Comparison of ENCODE assay signal across 2 cellular contexts in genomic region chr15:40931300-40932142, GRCh38.
TF ChIP-seq lines count a peak whose summit lies in the region.

No MANE protein-coding gene starts in this region.

TF ChIP-seq in HCT116, 20 proteins besides CTCF, POLR2A, EP300 and RAD21 (continued from another document):
- no peak for TF ChIP-seq JUND (IDR thresholded peaks at IDR 0.05)
- TF ChIP-seq CEBPB (IDR thresholded peaks at IDR 0.05; ENCODE audit: low read depth) = no peak
- TF ChIP-seq REST (IDR thresholded peaks at IDR 0.05; ENCODE audit: low read depth) = no peak
- no peak for TF ChIP-seq SRF (IDR thresholded peaks at IDR 0.05; ENCODE audit: low read depth)
- TF ChIP-seq SIN3A (IDR thresholded peaks at IDR 0.05; ENCODE audit: low read depth) = no peak
- TF ChIP-seq CBX3 (IDR thresholded peaks at IDR 0.05; ENCODE audit: low read depth) = no peak
- no peak for TF ChIP-seq FOSL1 (IDR thresholded peaks at IDR 0.05; ENCODE audit: low read depth)
- no peak for TF ChIP-seq ELF1 (IDR thresholded peaks at IDR 0.05; ENCODE audit: borderline replicate concordance, low read depth)
- TF ChIP-seq ZFX (IDR thresholded peaks at IDR 0.05) = no peak
- no peak for TF ChIP-seq EZH2phosphoT487 (IDR thresholded peaks at IDR 0.05; ENCODE audit: borderline replicate concordance)
- TF ChIP-seq EGR1 (IDR thresholded peaks at IDR 0.05; ENCODE audit: low read depth) = no peak

TF ChIP-seq in WTC11, 78 proteins besides CTCF, POLR2A, EP300 and RAD21 (continued from another document):
- TF ChIP-seq, protein P1, sequence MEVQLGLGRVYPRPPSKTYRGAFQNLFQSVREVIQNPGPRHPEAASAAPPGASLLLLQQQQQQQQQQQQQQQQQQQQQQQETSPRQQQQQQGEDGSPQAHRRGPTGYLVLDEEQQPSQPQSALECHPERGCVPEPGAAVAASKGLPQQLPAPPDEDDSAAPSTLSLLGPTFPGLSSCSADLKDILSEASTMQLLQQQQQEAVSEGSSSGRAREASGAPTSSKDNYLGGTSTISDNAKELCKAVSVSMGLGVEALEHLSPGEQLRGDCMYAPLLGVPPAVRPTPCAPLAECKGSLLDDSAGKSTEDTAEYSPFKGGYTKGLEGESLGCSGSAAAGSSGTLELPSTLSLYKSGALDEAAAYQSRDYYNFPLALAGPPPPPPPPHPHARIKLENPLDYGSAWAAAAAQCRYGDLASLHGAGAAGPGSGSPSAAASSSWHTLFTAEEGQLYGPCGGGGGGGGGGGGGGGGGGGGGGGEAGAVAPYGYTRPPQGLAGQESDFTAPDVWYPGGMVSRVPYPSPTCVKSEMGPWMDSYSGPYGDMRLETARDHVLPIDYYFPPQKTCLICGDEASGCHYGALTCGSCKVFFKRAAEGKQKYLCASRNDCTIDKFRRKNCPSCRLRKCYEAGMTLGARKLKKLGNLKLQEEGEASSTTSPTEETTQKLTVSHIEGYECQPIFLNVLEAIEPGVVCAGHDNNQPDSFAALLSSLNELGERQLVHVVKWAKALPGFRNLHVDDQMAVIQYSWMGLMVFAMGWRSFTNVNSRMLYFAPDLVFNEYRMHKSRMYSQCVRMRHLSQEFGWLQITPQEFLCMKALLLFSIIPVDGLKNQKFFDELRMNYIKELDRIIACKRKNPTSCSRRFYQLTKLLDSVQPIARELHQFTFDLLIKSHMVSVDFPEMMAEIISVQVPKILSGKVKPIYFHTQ (CRISPR knock-in tag; IDR thresholded peaks at IDR 0.05) = no peak
- TF ChIP-seq, protein P2, sequence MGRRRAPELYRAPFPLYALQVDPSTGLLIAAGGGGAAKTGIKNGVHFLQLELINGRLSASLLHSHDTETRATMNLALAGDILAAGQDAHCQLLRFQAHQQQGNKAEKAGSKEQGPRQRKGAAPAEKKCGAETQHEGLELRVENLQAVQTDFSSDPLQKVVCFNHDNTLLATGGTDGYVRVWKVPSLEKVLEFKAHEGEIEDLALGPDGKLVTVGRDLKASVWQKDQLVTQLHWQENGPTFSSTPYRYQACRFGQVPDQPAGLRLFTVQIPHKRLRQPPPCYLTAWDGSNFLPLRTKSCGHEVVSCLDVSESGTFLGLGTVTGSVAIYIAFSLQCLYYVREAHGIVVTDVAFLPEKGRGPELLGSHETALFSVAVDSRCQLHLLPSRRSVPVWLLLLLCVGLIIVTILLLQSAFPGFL (CRISPR knock-in tag; IDR thresholded peaks at IDR 0.05; ENCODE audit: borderline replicate concordance) = no peak
- TF ChIP-seq KAT7 (CRISPR knock-in tag; IDR thresholded peaks at IDR 0.05; ENCODE audit: borderline replicate concordance) = no peak
- no peak for TF ChIP-seq ATF1 (CRISPR knock-in tag; IDR thresholded peaks at IDR 0.05)
- TF ChIP-seq MYBL2 (CRISPR knock-in tag; IDR thresholded peaks at IDR 0.05) = no peak
- TF ChIP-seq USF1 (CRISPR knock-in tag; IDR thresholded peaks at IDR 0.05) = no peak
- TF ChIP-seq CBFB (CRISPR knock-in tag; IDR thresholded peaks at IDR 0.05; ENCODE audit: low read depth) = no peak
- no peak for TF ChIP-seq NFATC4 (CRISPR knock-in tag; IDR thresholded peaks at IDR 0.05)
- TF ChIP-seq, protein P3, sequence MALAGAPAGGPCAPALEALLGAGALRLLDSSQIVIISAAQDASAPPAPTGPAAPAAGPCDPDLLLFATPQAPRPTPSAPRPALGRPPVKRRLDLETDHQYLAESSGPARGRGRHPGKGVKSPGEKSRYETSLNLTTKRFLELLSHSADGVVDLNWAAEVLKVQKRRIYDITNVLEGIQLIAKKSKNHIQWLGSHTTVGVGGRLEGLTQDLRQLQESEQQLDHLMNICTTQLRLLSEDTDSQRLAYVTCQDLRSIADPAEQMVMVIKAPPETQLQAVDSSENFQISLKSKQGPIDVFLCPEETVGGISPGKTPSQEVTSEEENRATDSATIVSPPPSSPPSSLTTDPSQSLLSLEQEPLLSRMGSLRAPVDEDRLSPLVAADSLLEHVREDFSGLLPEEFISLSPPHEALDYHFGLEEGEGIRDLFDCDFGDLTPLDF (CRISPR knock-in tag; IDR thresholded peaks at IDR 0.05) = no peak
- TF ChIP-seq STAT6 (CRISPR knock-in tag; conservative IDR thresholded peaks at IDR 0.05; ENCODE audit: low read depth) = no peak
- TF ChIP-seq, protein P4, sequence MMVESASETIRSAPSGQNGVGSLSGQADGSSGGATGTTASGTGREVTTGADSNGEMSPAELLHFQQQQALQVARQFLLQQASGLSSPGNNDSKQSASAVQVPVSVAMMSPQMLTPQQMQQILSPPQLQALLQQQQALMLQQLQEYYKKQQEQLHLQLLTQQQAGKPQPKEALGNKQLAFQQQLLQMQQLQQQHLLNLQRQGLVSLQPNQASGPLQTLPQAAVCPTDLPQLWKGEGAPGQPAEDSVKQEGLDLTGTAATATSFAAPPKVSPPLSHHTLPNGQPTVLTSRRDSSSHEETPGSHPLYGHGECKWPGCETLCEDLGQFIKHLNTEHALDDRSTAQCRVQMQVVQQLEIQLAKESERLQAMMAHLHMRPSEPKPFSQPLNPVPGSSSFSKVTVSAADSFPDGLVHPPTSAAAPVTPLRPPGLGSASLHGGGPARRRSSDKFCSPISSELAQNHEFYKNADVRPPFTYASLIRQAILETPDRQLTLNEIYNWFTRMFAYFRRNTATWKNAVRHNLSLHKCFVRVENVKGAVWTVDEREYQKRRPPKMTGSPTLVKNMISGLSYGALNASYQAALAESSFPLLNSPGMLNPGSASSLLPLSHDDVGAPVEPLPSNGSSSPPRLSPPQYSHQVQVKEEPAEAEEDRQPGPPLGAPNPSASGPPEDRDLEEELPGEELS (CRISPR knock-in tag; IDR thresholded peaks at IDR 0.05) = no peak
- TF ChIP-seq, protein P5, sequence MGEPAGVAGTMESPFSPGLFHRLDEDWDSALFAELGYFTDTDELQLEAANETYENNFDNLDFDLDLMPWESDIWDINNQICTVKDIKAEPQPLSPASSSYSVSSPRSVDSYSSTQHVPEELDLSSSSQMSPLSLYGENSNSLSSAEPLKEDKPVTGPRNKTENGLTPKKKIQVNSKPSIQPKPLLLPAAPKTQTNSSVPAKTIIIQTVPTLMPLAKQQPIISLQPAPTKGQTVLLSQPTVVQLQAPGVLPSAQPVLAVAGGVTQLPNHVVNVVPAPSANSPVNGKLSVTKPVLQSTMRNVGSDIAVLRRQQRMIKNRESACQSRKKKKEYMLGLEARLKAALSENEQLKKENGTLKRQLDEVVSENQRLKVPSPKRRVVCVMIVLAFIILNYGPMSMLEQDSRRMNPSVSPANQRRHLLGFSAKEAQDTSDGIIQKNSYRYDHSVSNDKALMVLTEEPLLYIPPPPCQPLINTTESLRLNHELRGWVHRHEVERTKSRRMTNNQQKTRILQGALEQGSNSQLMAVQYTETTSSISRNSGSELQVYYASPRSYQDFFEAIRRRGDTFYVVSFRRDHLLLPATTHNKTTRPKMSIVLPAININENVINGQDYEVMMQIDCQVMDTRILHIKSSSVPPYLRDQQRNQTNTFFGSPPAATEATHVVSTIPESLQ (CRISPR knock-in tag; IDR thresholded peaks at IDR 0.05) = no peak
- no peak for TF ChIP-seq ZNF416 (CRISPR knock-in tag; IDR thresholded peaks at IDR 0.05)
- no peak for TF ChIP-seq NR2C2 (CRISPR knock-in tag; IDR thresholded peaks at IDR 0.05)
- TF ChIP-seq, protein P6, sequence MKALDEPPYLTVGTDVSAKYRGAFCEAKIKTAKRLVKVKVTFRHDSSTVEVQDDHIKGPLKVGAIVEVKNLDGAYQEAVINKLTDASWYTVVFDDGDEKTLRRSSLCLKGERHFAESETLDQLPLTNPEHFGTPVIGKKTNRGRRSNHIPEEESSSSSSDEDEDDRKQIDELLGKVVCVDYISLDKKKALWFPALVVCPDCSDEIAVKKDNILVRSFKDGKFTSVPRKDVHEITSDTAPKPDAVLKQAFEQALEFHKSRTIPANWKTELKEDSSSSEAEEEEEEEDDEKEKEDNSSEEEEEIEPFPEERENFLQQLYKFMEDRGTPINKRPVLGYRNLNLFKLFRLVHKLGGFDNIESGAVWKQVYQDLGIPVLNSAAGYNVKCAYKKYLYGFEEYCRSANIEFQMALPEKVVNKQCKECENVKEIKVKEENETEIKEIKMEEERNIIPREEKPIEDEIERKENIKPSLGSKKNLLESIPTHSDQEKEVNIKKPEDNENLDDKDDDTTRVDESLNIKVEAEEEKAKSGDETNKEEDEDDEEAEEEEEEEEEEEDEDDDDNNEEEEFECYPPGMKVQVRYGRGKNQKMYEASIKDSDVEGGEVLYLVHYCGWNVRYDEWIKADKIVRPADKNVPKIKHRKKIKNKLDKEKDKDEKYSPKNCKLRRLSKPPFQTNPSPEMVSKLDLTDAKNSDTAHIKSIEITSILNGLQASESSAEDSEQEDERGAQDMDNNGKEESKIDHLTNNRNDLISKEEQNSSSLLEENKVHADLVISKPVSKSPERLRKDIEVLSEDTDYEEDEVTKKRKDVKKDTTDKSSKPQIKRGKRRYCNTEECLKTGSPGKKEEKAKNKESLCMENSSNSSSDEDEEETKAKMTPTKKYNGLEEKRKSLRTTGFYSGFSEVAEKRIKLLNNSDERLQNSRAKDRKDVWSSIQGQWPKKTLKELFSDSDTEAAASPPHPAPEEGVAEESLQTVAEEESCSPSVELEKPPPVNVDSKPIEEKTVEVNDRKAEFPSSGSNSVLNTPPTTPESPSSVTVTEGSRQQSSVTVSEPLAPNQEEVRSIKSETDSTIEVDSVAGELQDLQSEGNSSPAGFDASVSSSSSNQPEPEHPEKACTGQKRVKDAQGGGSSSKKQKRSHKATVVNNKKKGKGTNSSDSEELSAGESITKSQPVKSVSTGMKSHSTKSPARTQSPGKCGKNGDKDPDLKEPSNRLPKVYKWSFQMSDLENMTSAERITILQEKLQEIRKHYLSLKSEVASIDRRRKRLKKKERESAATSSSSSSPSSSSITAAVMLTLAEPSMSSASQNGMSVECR (CRISPR knock-in tag; IDR thresholded peaks at IDR 0.05; ENCODE audit: borderline replicate concordance) = no peak
